Comparison of ENCODE assay signal across 13 cellular contexts in the genomic region with DNA sequence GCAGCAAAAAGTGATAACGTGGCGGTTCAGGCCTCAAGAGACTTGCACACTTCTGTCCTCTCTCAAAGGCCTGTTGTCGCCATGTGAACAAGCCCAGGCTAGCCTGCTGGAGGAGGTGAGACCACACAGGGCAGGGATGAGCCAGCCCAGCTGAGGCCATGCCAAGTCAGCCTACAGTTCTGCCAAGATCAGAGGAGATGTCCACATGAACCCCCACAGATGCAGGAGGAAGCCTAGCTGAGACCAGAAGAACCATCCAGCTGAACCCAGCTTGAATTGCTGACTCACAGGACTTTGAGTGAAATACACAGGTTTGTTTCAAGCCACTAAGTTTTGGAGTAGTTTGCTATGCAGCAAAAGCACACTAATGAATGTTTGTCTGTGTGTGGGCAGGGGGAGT. TPM values are rescaled to one million over a fixed set of nuclear protein-coding genes. Genes with fewer than 3 reads are reported as not detected.
DNase-seq lines count a peak whose midpoint lies in the region; ATAC-seq, FAIRE-seq and TF ChIP-seq lines count a peak whose summit lies in the region.
"Had no signal": no experiment of that assay in that cellular context is flagged by ENCODE, and none has a peak within 500 bp of the region (broad histone marks: within the 10 kb centered on the region; RNA-seq: fewer than 3 reads in every experiment).

No MANE protein-coding gene starts in this region.

- no TSS peak for BruUV-seq in mammary epithelial cell (replicated peaks; lab: Mats Ljungman, UMichigan)

- in situ Hi-C loops in ACHN (cut with HindIII; ENCODE audit: low pct_ligation_motif_present, low pct_unique_long_range_greater_than_20kb, low sequenced_read_pairs) (no loop called here), mammary epithelial cell (cut with MboI; ENCODE audit: low sequenced_read_pairs in 2 of 2) (no loop called here)

- H3K27me3 ChIP-seq in mammary epithelial cell (ENCODE audit: insufficient read depth, low read length) = no peaks in the 10 kb centered on the region
- peaks cover 31% of the 10 kb centered on the region for H3K27me3 ChIP-seq in keratinocyte (ENCODE audit: control insufficient read depth, extremely low read depth, insufficient read depth, low read length)
- H3K27me3 ChIP-seq: Peyer's patch had no signal

- H3K27ac ChIP-seq in mammary epithelial cell (ENCODE audit: insufficient read depth, low read depth, low read length) = no peak overlapping the region
- H3K27ac ChIP-seq in keratinocyte (ENCODE audit: control insufficient read depth, insufficient read depth, low read length) = no peak overlapping the region
- H3K27ac ChIP-seq: Peyer's patch, SK-N-MC had no signal

- H3K9me3 ChIP-seq in mammary epithelial cell (replicated peaks; ENCODE audit: insufficient read depth, low read length) (peaks cover 7% of the 10 kb centered on the region), keratinocyte (ENCODE audit: control insufficient read depth, low read depth, low read length) (peaks cover 6% of the 10 kb centered on the region)

- H3K79me2 ChIP-seq in mammary epithelial cell (ENCODE audit: insufficient read depth, low read length) (no peaks in the 10 kb centered on the region), keratinocyte (ENCODE audit: control insufficient read depth, insufficient read depth, low read length) (no peaks in the 10 kb centered on the region)

- H3K4me2 ChIP-seq in mammary epithelial cell (ENCODE audit: insufficient read depth, low read depth, low read length) (no peak overlapping the region), keratinocyte (ENCODE audit: control insufficient read depth, extremely low read depth, insufficient read depth, low read depth, low read length) (no peak overlapping the region)

- H3K4me3 ChIP-seq in mammary epithelial cell (replicated peaks in 1 of 3; ENCODE audit: insufficient read depth in 1 of 3, low read depth in 2 of 3, low read length in 3 of 3) (no peak overlapping the region), keratinocyte (ENCODE audit: control insufficient read depth in 2 of 3, extremely low read depth in 1 of 3, insufficient read depth in 2 of 3, low read depth in 1 of 3, low read length in 3 of 3) (no peak overlapping the region)
- H3K4me3 ChIP-seq: Peyer's patch, SK-N-MC had no signal

- WGBS in mammary epithelial cell (ENCODE audit: low coverage, missing lambda C conversion rate) = 49% methylated on average over 3 of the region's 3 CpGs

- peak; percentile 36 for FAIRE-seq in keratinocyte (lab: Jason Lieb, UNC)
- FAIRE-seq: endothelial cell of umbilical vein had no signal

- ATAC-seq in GM18519 (IDR thresholded peaks at IDR 0.05; ENCODE audit: low FRiP score, unreplicated experiment) (no peak), GM21786 (IDR thresholded peaks at IDR 0.05; ENCODE audit: unreplicated experiment) (no peak)

- H3K36me3 ChIP-seq in mammary epithelial cell (ENCODE audit: insufficient read depth, low read length) (no peaks in the 10 kb centered on the region), keratinocyte (ENCODE audit: control insufficient read depth in 2 of 2, extremely low read depth in 1 of 2, insufficient read depth in 2 of 2, low read length in 2 of 2) (no peaks in the 10 kb centered on the region)
- H3K36me3 ChIP-seq: Peyer's patch had no signal

- no peak overlapping the region for H2AFZ ChIP-seq in mammary epithelial cell (ENCODE audit: low read depth, low read length)
- H2AFZ ChIP-seq in keratinocyte (ENCODE audit: control insufficient read depth, low read length) = no peak overlapping the region

- peaks cover 2% of the 10 kb centered on the region for H3K9me1 ChIP-seq in keratinocyte (ENCODE audit: control insufficient read depth, extremely low read depth, insufficient read depth, low read length)

- dilution Hi-C loops in mammary epithelial cell (cut with HindIII; ENCODE audit: low sequenced_read_pairs) (no loop called here), keratinocyte (cut with MboI; ENCODE audit: extremely low pct_ligation_motif_present, low sequenced_read_pairs) (no loop called here)

- no peak for TF ChIP-seq CTCF in mammary epithelial cell (conservative IDR thresholded peaks at IDR 0.05 in 1 of 2, IDR thresholded peaks at IDR 0.05 in 1 of 2; ENCODE audit: extremely low read depth in 1 of 2, insufficient read depth in 1 of 2, low read depth in 1 of 2, low read length in 2 of 2)
- TF ChIP-seq CTCF in keratinocyte (optimal IDR thresholded peaks at IDR 0.05 in 1 of 3, IDR thresholded peaks at IDR 0.05 in 1 of 3, conservative IDR thresholded peaks at IDR 0.05 in 1 of 3; ENCODE audit: extremely low read depth in 1 of 3, insufficient read depth in 2 of 3, low read length in 3 of 3) = no peak

- intact Hi-C loops in mammary epithelial cell (cut with micrococcal nuclease) = no loop called here

- CTCF ChIA-PET in mammary epithelial cell (lab: Charles Lee; ENCODE audit: low non-redundant PET) = interaction anchor here (0.6 kb wide), 1 partner anchor 425 kb away, joined by 5 read pairs; no protein-coding TSS in a partner anchor

- H3K4me1 ChIP-seq in mammary epithelial cell (ENCODE audit: insufficient read depth, low read length) (peaks cover 21% of the 10 kb centered on the region), keratinocyte (ENCODE audit: control insufficient read depth, extremely low read depth, insufficient read depth, low read length) (peaks cover 13% of the 10 kb centered on the region)
- H3K4me1 ChIP-seq: Peyer's patch had no signal

- peak; percentile 73 for DNase-seq in ACHN
- DNase-seq in LHCN-M2 (ENCODE audit: low read depth) = peak; percentile 52
- peak; percentile 53 for DNase-seq in mammary epithelial cell
- no peak for DNase-seq in keratinocyte (ENCODE audit: low read depth, low spot score)
- DNase-seq in NCI-H1417 (lab: John Stamatoyannopoulos, UW) = no peak
- DNase-seq in C1 segment of cervical spinal cord (lab: John Stamatoyannopoulos, UW) = no peak
- DNase-seq: NCI-H2107, NCI-H82 had no signal

- no peaks in the 10 kb centered on the region for H4K20me1 ChIP-seq in mammary epithelial cell (ENCODE audit: insufficient read depth, low read length)
- peaks cover 4% of the 10 kb centered on the region for H4K20me1 ChIP-seq in keratinocyte (ENCODE audit: control insufficient read depth, extremely low read depth, insufficient read depth, low read length)

- H3K9ac ChIP-seq in mammary epithelial cell (ENCODE audit: insufficient read depth, low read length) (no peak overlapping the region), keratinocyte (ENCODE audit: control insufficient read depth, extremely low read depth, insufficient read depth, low read length) (no peak overlapping the region)

RNA-seq across cellular contexts. Expression of gene SEC13, which starts 50.3 kb away (rescaled TPM):
- total RNA-seq in LHCN-M2 (2014; rRNA removed) (183 and 186 TPM in 2 replicates), mammary epithelial cell (100 to 1,000 TPM; 124 to 140 TPM)
- 285 TPM for polyA plus RNA-seq in LHCN-M2 (2012)
- polyA plus RNA-seq in mammary epithelial cell (202 TPM), keratinocyte (120 to 165 TPM (median 124 TPM) in 3 replicates)
- polyA minus RNA-seq in mammary epithelial cell (194 TPM), keratinocyte (175 to 254 TPM (median 185 TPM) in 3 replicates)
- polyA plus RNA-seq in keratinocyte (2011; ENCODE audit: low read depth) = 49.4 TPM
- polyA plus RNA-seq in keratinocyte (2011; cell fraction: cytosol; rRNA removed) = 97.7 and 143 TPM in 2 replicates
- 109 and 125 TPM in 2 replicates for polyA plus RNA-seq in keratinocyte (2011; cell fraction: nucleus; rRNA removed)
- polyA plus RNA-seq in keratinocyte (2012; ENCODE audit: low replicate concordance) = 90.5 and 167 TPM in 2 replicates
- polyA minus RNA-seq in keratinocyte (2011; cell fraction: cytosol; rRNA and poly(A)+ RNA removed) = 134 TPM
- 60.9 and 70.4 TPM in 2 replicates for polyA minus RNA-seq in keratinocyte (2011; cell fraction: nucleus; rRNA and poly(A)+ RNA removed)

Comparison
In these comparisons a context has a peak if more than half of its experiments do, and no peak if none do; other contexts are left out.
1. DNase-seq: peak in ACHN (single experiment), LHCN-M2 (single experiment) and mammary epithelial cell (single experiment); none in keratinocyte (single experiment), NCI-H1417 (0 of 3) and C1 segment of cervical spinal cord (0 of 14).